ENCODE assay signal across 1 cellular context in genomic region chr22:21014202-21015050, GRCh38.
TF ChIP-seq lines count a peak whose summit lies in the region.

No MANE protein-coding gene starts in this region.

TF ChIP-seq in HepG2, 621 proteins besides CTCF, POLR2A, EP300 and RAD21 (continued from another document and continues in another):
- TF ChIP-seq, protein P1, sequence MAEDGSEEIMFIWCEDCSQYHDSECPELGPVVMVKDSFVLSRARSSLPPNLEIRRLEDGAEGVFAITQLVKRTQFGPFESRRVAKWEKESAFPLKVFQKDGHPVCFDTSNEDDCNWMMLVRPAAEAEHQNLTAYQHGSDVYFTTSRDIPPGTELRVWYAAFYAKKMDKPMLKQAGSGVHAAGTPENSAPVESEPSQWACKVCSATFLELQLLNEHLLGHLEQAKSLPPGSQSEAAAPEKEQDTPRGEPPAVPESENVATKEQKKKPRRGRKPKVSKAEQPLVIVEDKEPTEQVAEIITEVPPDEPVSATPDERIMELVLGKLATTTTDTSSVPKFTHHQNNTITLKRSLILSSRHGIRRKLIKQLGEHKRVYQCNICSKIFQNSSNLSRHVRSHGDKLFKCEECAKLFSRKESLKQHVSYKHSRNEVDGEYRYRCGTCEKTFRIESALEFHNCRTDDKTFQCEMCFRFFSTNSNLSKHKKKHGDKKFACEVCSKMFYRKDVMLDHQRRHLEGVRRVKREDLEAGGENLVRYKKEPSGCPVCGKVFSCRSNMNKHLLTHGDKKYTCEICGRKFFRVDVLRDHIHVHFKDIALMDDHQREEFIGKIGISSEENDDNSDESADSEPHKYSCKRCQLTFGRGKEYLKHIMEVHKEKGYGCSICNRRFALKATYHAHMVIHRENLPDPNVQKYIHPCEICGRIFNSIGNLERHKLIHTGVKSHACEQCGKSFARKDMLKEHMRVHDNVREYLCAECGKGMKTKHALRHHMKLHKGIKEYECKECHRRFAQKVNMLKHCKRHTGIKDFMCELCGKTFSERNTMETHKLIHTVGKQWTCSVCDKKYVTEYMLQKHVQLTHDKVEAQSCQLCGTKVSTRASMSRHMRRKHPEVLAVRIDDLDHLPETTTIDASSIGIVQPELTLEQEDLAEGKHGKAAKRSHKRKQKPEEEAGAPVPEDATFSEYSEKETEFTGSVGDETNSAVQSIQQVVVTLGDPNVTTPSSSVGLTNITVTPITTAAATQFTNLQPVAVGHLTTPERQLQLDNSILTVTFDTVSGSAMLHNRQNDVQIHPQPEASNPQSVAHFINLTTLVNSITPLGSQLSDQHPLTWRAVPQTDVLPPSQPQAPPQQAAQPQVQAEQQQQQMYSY (CRISPR knock-in tag; IDR thresholded peaks at IDR 0.05), result no peak
- TF ChIP-seq ZGPAT (CRISPR knock-in tag; IDR thresholded peaks at IDR 0.05) (0 out of 2 replicates have a peak, but pooled peaks have one; percentile 35), ZNF143 (CRISPR knock-in tag; IDR thresholded peaks at IDR 0.05) (0 out of 2 replicates have a peak, but pooled peaks have one; percentile 3), MYPOP (CRISPR knock-in tag; IDR thresholded peaks at IDR 0.05) (no peak), ZXDC (CRISPR knock-in tag; IDR thresholded peaks at IDR 0.05) (no peak), ZNF280B (CRISPR knock-in tag; IDR thresholded peaks at IDR 0.05; ENCODE audit: borderline replicate concordance) (no peak), NR2F1 (CRISPR knock-in tag; IDR thresholded peaks at IDR 0.05) (peak in 1 of 2 experiments; percentile 56; a peak in 2 of 4 replicates), HNF4G (IDR thresholded peaks at IDR 0.05; ENCODE audit: borderline replicate concordance, low read depth, low read length) (no peak), HNF4G (CRISPR knock-in tag; IDR thresholded peaks at IDR 0.05; ENCODE audit: borderline replicate concordance, low read depth) (no peak), ZNF256 (CRISPR knock-in tag; conservative IDR thresholded peaks at IDR 0.05) (no peak), IRF9 (CRISPR knock-in tag; IDR thresholded peaks at IDR 0.05; ENCODE audit: borderline replicate concordance) (no peak), ZNF777 (CRISPR knock-in tag; IDR thresholded peaks at IDR 0.05) (no peak), MED8 (CRISPR knock-in tag; IDR thresholded peaks at IDR 0.05; ENCODE audit: insufficient replicate concordance) (no peak), PPARG (CRISPR knock-in tag; conservative IDR thresholded peaks at IDR 0.05) (0 out of 2 replicates have a peak, but pooled peaks have one; percentile 9), POGK (CRISPR knock-in tag; conservative IDR thresholded peaks at IDR 0.05) (no peak), SYNCRIP (IDR thresholded peaks at IDR 0.05; ENCODE audit: insufficient read depth, low read depth, low read length) (no peak), ZNF761 (CRISPR knock-in tag; conservative IDR thresholded peaks at IDR 0.05) (no peak), ZNF792 (CRISPR knock-in tag; IDR thresholded peaks at IDR 0.05) (0 out of 2 replicates have a peak, but pooled peaks have one; percentile 49), ZNF276 (CRISPR knock-in tag; IDR thresholded peaks at IDR 0.05; ENCODE audit: low read depth) (no peak), HNRNPUL1 (IDR thresholded peaks at IDR 0.05; ENCODE audit: low read depth, low read length) (no peak), ZSCAN30 (CRISPR knock-in tag; IDR thresholded peaks at IDR 0.05) (no peak), ZNF543 (CRISPR knock-in tag; IDR thresholded peaks at IDR 0.05) (no peak), ZNF724P (CRISPR knock-in tag; IDR thresholded peaks at IDR 0.05; ENCODE audit: borderline replicate concordance) (no peak), ARNT2 (CRISPR knock-in tag; IDR thresholded peaks at IDR 0.05; ENCODE audit: low read depth) (no peak), CBFB (CRISPR knock-in tag; IDR thresholded peaks at IDR 0.05) (no peak)
- TF ChIP-seq, protein P2, sequence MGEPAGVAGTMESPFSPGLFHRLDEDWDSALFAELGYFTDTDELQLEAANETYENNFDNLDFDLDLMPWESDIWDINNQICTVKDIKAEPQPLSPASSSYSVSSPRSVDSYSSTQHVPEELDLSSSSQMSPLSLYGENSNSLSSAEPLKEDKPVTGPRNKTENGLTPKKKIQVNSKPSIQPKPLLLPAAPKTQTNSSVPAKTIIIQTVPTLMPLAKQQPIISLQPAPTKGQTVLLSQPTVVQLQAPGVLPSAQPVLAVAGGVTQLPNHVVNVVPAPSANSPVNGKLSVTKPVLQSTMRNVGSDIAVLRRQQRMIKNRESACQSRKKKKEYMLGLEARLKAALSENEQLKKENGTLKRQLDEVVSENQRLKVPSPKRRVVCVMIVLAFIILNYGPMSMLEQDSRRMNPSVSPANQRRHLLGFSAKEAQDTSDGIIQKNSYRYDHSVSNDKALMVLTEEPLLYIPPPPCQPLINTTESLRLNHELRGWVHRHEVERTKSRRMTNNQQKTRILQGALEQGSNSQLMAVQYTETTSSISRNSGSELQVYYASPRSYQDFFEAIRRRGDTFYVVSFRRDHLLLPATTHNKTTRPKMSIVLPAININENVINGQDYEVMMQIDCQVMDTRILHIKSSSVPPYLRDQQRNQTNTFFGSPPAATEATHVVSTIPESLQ (CRISPR knock-in tag; conservative IDR thresholded peaks at IDR 0.05), result no peak
- TF ChIP-seq, protein P3, sequence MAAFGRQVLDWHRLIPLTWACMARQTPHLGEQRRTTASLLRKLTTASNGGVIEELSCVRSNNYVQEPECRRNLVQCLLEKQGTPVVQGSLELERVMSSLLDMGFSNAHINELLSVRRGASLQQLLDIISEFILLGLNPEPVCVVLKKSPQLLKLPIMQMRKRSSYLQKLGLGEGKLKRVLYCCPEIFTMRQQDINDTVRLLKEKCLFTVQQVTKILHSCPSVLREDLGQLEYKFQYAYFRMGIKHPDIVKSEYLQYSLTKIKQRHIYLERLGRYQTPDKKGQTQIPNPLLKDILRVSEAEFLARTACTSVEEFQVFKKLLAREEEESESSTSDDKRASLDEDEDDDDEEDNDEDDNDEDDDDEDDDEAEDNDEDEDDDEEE (CRISPR knock-in tag; IDR thresholded peaks at IDR 0.05), result no peak
- TF ChIP-seq, protein P4, sequence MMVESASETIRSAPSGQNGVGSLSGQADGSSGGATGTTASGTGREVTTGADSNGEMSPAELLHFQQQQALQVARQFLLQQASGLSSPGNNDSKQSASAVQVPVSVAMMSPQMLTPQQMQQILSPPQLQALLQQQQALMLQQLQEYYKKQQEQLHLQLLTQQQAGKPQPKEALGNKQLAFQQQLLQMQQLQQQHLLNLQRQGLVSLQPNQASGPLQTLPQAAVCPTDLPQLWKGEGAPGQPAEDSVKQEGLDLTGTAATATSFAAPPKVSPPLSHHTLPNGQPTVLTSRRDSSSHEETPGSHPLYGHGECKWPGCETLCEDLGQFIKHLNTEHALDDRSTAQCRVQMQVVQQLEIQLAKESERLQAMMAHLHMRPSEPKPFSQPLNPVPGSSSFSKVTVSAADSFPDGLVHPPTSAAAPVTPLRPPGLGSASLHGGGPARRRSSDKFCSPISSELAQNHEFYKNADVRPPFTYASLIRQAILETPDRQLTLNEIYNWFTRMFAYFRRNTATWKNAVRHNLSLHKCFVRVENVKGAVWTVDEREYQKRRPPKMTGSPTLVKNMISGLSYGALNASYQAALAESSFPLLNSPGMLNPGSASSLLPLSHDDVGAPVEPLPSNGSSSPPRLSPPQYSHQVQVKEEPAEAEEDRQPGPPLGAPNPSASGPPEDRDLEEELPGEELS (CRISPR knock-in tag; IDR thresholded peaks at IDR 0.05), result peak; percentile 41; the same call in 1 of the 2 replicates
- TF ChIP-seq, protein P5, sequence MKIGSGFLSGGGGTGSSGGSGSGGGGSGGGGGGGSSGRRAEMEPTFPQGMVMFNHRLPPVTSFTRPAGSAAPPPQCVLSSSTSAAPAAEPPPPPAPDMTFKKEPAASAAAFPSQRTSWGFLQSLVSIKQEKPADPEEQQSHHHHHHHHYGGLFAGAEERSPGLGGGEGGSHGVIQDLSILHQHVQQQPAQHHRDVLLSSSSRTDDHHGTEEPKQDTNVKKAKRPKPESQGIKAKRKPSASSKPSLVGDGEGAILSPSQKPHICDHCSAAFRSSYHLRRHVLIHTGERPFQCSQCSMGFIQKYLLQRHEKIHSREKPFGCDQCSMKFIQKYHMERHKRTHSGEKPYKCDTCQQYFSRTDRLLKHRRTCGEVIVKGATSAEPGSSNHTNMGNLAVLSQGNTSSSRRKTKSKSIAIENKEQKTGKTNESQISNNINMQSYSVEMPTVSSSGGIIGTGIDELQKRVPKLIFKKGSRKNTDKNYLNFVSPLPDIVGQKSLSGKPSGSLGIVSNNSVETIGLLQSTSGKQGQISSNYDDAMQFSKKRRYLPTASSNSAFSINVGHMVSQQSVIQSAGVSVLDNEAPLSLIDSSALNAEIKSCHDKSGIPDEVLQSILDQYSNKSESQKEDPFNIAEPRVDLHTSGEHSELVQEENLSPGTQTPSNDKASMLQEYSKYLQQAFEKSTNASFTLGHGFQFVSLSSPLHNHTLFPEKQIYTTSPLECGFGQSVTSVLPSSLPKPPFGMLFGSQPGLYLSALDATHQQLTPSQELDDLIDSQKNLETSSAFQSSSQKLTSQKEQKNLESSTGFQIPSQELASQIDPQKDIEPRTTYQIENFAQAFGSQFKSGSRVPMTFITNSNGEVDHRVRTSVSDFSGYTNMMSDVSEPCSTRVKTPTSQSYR (CRISPR knock-in tag; IDR thresholded peaks at IDR 0.05; ENCODE audit: borderline replicate concordance), result no peak
